ENCODE assay signal across 8 cellular contexts in genomic region chr17:35345445-35345925, GRCh38. TPM values are rescaled to one million over a fixed set of nuclear protein-coding genes. Genes with fewer than 3 reads are reported as not detected.
DNase-seq lines count a peak whose midpoint lies in the region; ATAC-seq and TF ChIP-seq lines count a peak whose summit lies in the region.

No MANE protein-coding gene starts in this region.

- DNase-seq in CD4-positive, alpha-beta T cell, result no peak
- DNase-seq in activated CD4-positive, alpha-beta memory T cell treated with anti-CD3 and anti-CD28 coated beads for 36 hours, result no peak
- DNase-seq in foreskin fibroblast (peak in 1 of 2 donors; percentile 2), trophoblast cell (no peak), NCI-H1694 treated with DMSO at 0.1 percent for 48 hours (lab: John Stamatoyannopoulos, UW) (no peak)

- H4K8ac ChIP-seq in trophoblast cell (ENCODE audit: low read depth, low read length), result no peak overlapping the region

- peaks cover 4 to 5% of the 10 kb centered on the region in 2 experiments for H3K4me1 ChIP-seq in trophoblast cell (ENCODE audit: control insufficient read depth in 1 of 2, insufficient read depth in 2 of 2, low read length in 2 of 2)

- H3K27ac ChIP-seq in CD4-positive, alpha-beta T cell (ENCODE audit: low read depth, low read length), result no peak overlapping the region
- H3K27ac ChIP-seq in trophoblast cell (ENCODE audit: low read depth, low read length), result no peak overlapping the region

- H3K14ac ChIP-seq in trophoblast cell (ENCODE audit: low read length), result no peak overlapping the region

- H3K4me1 Mint-ChIP-seq in CD4-positive, alpha-beta T cell (ENCODE audit: low read depth), result peaks cover 57% of the 10 kb centered on the region
- peaks cover 36% of the 10 kb centered on the region for H3K4me1 Mint-ChIP-seq in activated CD4-positive, alpha-beta memory T cell treated with anti-CD3 and anti-CD28 coated beads for 36 hours (ENCODE audit: low read depth)

- H3K4me2 ChIP-seq in trophoblast cell (ENCODE audit: low read length), result peak overlapping the region; percentile 96

- H3K4me3 ChIP-seq in foreskin fibroblast (ENCODE audit: low read depth in 1 of 2, low read length in 2 of 2) (peak overlapping the region; percentile 43 to 57), trophoblast cell (ENCODE audit: low read depth, low read length) (no peak overlapping the region)

- no peaks in the 10 kb centered on the region for H3K27me3 ChIP-seq in CD4-positive, alpha-beta T cell (ENCODE audit: control insufficient read depth, insufficient read depth, low read length)
- peaks cover 19% of the 10 kb centered on the region for H3K27me3 ChIP-seq in trophoblast cell (ENCODE audit: insufficient read depth, low read length)

- H3K27ac Mint-ChIP-seq in CD4-positive, alpha-beta T cell, result peak overlapping the region; percentile 81
- no peak overlapping the region for H3K27ac Mint-ChIP-seq in activated CD4-positive, alpha-beta memory T cell treated with anti-CD3 and anti-CD28 coated beads for 36 hours

- no peak for TF ChIP-seq CTCF in CD4-positive, alpha-beta T cell (IDR thresholded peaks at IDR 0.05)
- no peak for TF ChIP-seq CTCF in foreskin fibroblast (IDR thresholded peaks at IDR 0.05; ENCODE audit: low read depth, low read length)

- no peak overlapping the region for H4K12ac ChIP-seq in trophoblast cell (ENCODE audit: low read depth, low read length)

- peak; percentile 13 for ATAC-seq in CD4-positive, alpha-beta T cell (ENCODE audit: poor library complexity)
- ATAC-seq in GM19397 (IDR thresholded peaks at IDR 0.05; ENCODE audit: unreplicated experiment) (no peak), HG02759 (IDR thresholded peaks at IDR 0.05; ENCODE audit: unreplicated experiment) (no peak), GM18907 (IDR thresholded peaks at IDR 0.05; ENCODE audit: unreplicated experiment) (no peak)

- H3K36me3 Mint-ChIP-seq in CD4-positive, alpha-beta T cell (ENCODE audit: low read depth), result peaks cover 6% of the 10 kb centered on the region
- peaks cover 2% of the 10 kb centered on the region for H3K36me3 Mint-ChIP-seq in activated CD4-positive, alpha-beta memory T cell treated with anti-CD3 and anti-CD28 coated beads for 36 hours

- H3K18ac ChIP-seq in trophoblast cell (ENCODE audit: low read length), result no peak overlapping the region

- H2BK120ac ChIP-seq in trophoblast cell (ENCODE audit: insufficient read depth, low read length, poor library complexity), result no peak overlapping the region

- peaks cover 11% of the 10 kb centered on the region for H3K9me3 ChIP-seq in CD4-positive, alpha-beta T cell (ENCODE audit: control insufficient read depth, low read length)
- peaks cover 3% of the 10 kb centered on the region for H3K9me3 ChIP-seq in trophoblast cell (ENCODE audit: insufficient read depth, low read depth, low read length)

- no peaks in the 10 kb centered on the region for H3K27me3 Mint-ChIP-seq in CD4-positive, alpha-beta T cell
- H3K27me3 Mint-ChIP-seq in activated CD4-positive, alpha-beta memory T cell treated with anti-CD3 and anti-CD28 coated beads for 36 hours, result no peaks in the 10 kb centered on the region

- H3K79me2 ChIP-seq in trophoblast cell (ENCODE audit: control insufficient read depth, insufficient read depth, low read length, poor library complexity), result no peaks in the 10 kb centered on the region

- CTCF ChIA-PET in CD4-positive, alpha-beta T cell (lab: Charles Lee), result interaction anchor here (1.1 to 1.4 kb wide), 3 partner anchors 25 to 194 kb away, joined by 3 to 6 read pairs (median 3); no protein-coding TSS in a partner anchor
- CTCF ChIA-PET in activated CD4-positive, alpha-beta memory T cell treated with anti-CD3 and anti-CD28 coated beads for 36 hours (lab: Charles Lee), result interaction anchor here (0.9 kb wide), 1 partner anchor 143 kb away, joined by 3 read pairs; no protein-coding TSS in a partner anchor

- no peak overlapping the region for H2BK5ac ChIP-seq in trophoblast cell (ENCODE audit: low read depth, low read length, poor library complexity)

- no peak overlapping the region for H2AFZ ChIP-seq in trophoblast cell (ENCODE audit: insufficient read depth, low read length, poor library complexity)

- intact Hi-C loops in CD4-positive, alpha-beta T cell (cut with DNase I, micrococcal nuclease), result no loop called here
- intact Hi-C loops in activated CD4-positive, alpha-beta memory T cell treated with anti-CD3 and anti-CD28 coated beads for 36 hours (cut with micrococcal nuclease), result no loop called here

- peak overlapping the region; percentile 93 for H3K4me3 Mint-ChIP-seq in CD4-positive, alpha-beta T cell
- peak overlapping the region; percentile 82 for H3K4me3 Mint-ChIP-seq in activated CD4-positive, alpha-beta memory T cell treated with anti-CD3 and anti-CD28 coated beads for 36 hours

- H2AK5ac ChIP-seq in trophoblast cell (ENCODE audit: low read length), result no peak overlapping the region

- H3K36me3 ChIP-seq in trophoblast cell (ENCODE audit: control insufficient read depth in 1 of 2, insufficient read depth in 2 of 2, low read length in 2 of 2), result no peaks in the 10 kb centered on the region

- no peak overlapping the region for H2BK12ac ChIP-seq in trophoblast cell (ENCODE audit: low read length)

- no peak overlapping the region for H3K23ac ChIP-seq in trophoblast cell (ENCODE audit: low read length)

- POLR2A ChIA-PET in CD4-positive, alpha-beta T cell (lab: Charles Lee), result interaction anchor here (0.6 to 2.8 kb wide), 8 partner anchors 11 to 194 kb away, joined by 3 to 10 read pairs (median 3); partner anchors contain the start of genes SLFN11 and SLFN5
- POLR2A ChIA-PET in activated CD4-positive, alpha-beta memory T cell treated with anti-CD3 and anti-CD28 coated beads for 36 hours (lab: Charles Lee), result interaction anchor here (1.3 kb wide), 1 partner anchor 28 kb away, joined by 4 read pairs; the partner anchor contains the start of gene SLFN11

- H3K9ac ChIP-seq in trophoblast cell (ENCODE audit: low read length), result no peak overlapping the region

- H4K91ac ChIP-seq in trophoblast cell (ENCODE audit: low read depth, low read length), result no peak overlapping the region

- H3K4ac ChIP-seq in trophoblast cell (ENCODE audit: low read depth, low read length), result no peak overlapping the region

- H3K79me1 ChIP-seq in trophoblast cell (ENCODE audit: low read length), result no peaks in the 10 kb centered on the region

- peaks cover 6% of the 10 kb centered on the region for H3K9me3 Mint-ChIP-seq in CD4-positive, alpha-beta T cell
- peaks cover 12% of the 10 kb centered on the region for H3K9me3 Mint-ChIP-seq in activated CD4-positive, alpha-beta memory T cell treated with anti-CD3 and anti-CD28 coated beads for 36 hours

- no CpG with 5 or more reads among the region's 25 CpGs for WGBS in trophoblast cell (ENCODE audit: extremely low coverage, insufficient coverage, insufficient read length)

RNA-seq across cellular contexts. Expression of gene SLFN11, which starts 27.9 kb away (rescaled TPM):
- 10 to 100 TPM; 16.5 to 18.5 TPM for total RNA-seq in CD4-positive, alpha-beta T cell
- 10 to 100 TPM; 64.8 to 68.8 TPM for total RNA-seq in activated CD4-positive, alpha-beta memory T cell treated with anti-CD3 and anti-CD28 coated beads for 36 hours
- 0.10 and 0.12 TPM in 2 replicates for polyA plus RNA-seq in trophoblast cell (2013)
